11 cellular contexts compared by ENCODE assay signal in the genomic region with DNA sequence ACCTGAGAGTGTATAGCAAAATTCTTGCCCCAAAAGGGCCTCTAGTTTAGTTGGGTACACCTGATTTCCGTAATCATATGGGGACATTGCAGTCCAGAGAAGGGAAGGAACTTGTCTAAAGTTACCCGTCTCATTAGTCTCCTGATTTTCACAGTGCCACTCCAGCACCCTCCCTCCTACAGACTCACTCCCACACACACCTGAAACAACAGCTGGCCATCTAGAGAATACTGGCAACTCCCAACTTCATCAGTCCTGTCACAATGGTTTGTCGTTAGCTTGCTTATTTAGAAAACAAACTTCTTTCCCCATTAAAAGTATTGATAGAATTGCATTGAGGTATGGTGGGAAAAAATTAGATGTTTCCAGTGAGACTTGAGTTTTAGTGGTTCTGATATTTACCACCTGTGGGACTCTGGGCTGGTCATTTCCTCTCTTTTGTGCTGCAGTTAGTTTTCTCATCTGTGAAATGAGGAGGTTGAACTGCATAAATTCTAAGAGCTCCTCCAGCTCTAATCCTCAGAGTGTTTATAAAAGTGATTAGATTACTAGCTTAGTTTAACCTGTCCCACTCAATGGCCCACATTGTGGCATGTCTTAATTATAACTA. TPM values are rescaled to one million over a fixed set of nuclear protein-coding genes. Genes with fewer than 3 reads are reported as not detected.
DNase-seq lines count a peak whose midpoint lies in the region; ATAC-seq and TF ChIP-seq lines count a peak whose summit lies in the region.
"Had no signal": no experiment of that assay in that cellular context is flagged by ENCODE, and none has a peak within 500 bp of the region (broad histone marks: within the 10 kb centered on the region; RNA-seq: fewer than 3 reads in every experiment).

No MANE protein-coding gene starts in this region.

- ATAC-seq in heart left ventricle (no peak), Right ventricle myocardium superior (ENCODE audit: poor library complexity) (no peak), esophagus mucosa (no peak), HG02759 (IDR thresholded peaks at IDR 0.05; ENCODE audit: unreplicated experiment) (no peak)

- H3K9me3 ChIP-seq in heart left ventricle (peaks cover 0 to 7% (median 0%) of the 10 kb centered on the region in 12 donors), mucosa of stomach (ENCODE audit: control insufficient read depth, low read length) (no peaks in the 10 kb centered on the region), thyroid gland (no peaks in the 10 kb centered on the region)

- H3K27me3 ChIP-seq in heart left ventricle (no peaks in the 10 kb centered on the region), mucosa of stomach (ENCODE audit: control insufficient read depth, insufficient read depth, low read length) (no peaks in the 10 kb centered on the region), thyroid gland (no peaks in the 10 kb centered on the region)

- intact Hi-C loops in heart left ventricle (cut with DNase I) (loop anchor here in 1 of 10 donors (10.0 kb wide), 1 partner anchor 84 kb away; no protein-coding TSS in a partner anchor), Right ventricle myocardium superior (cut with DNase I) (no loop called here), thyroid gland (cut with DNase I) (no loop called here)

- peak overlapping the region; percentile 79 for H3K9ac ChIP-seq in mucosa of stomach (ENCODE audit: low read length)

- H3K4me1 ChIP-seq in heart left ventricle = peaks cover 0 to 26% (median 2%) of the 10 kb centered on the region in 12 donors
- peaks cover 23% of the 10 kb centered on the region for H3K4me1 ChIP-seq in mucosa of stomach (ENCODE audit: control insufficient read depth, insufficient read depth, low read length)
- H3K4me1 ChIP-seq in thyroid gland = peaks cover 0 to 26% of the 10 kb centered on the region in 2 donors

- DNase-seq in heart left ventricle (no peak), Right ventricle myocardium superior (no peak), coronary artery (ENCODE audit: low spot score) (no peak), thyroid gland (peak in 1 of 2 donors; percentile 16), cerebellum (ENCODE audit: low spot score) (no peak)
- DNase-seq: activated T-cell treated with anti-CD3 and anti-CD28 coated beads, Interleukin-2, amount 50 U/mL, for 1 hour; DMS153; NCI-H2029 had no signal

- H3K36me3 ChIP-seq in heart left ventricle (no peaks in the 10 kb centered on the region), mucosa of stomach (ENCODE audit: control insufficient read depth, insufficient read depth, low read length) (no peaks in the 10 kb centered on the region), thyroid gland (no peaks in the 10 kb centered on the region)

- no peak for TF ChIP-seq POLR2A in heart left ventricle (IDR thresholded peaks at IDR 0.05)
- no peak for TF ChIP-seq POLR2A in thyroid gland (IDR thresholded peaks at IDR 0.05)

- TF ChIP-seq CTCF in heart left ventricle (IDR thresholded peaks at IDR 0.05) (no peak), coronary artery (IDR thresholded peaks at IDR 0.05) (no peak), thyroid gland (IDR thresholded peaks at IDR 0.05) (no peak)

- H3K4me3 ChIP-seq in heart left ventricle (peak overlapping the region in 8 of 12 donors; percentile 63 to 91 (median 72)), coronary artery (peak overlapping the region; percentile 79), mucosa of stomach (ENCODE audit: low read length) (peak overlapping the region; percentile 14), thyroid gland (replicated peaks in 1 of 3) (no peak overlapping the region)

- WGBS in heart left ventricle, 4 donors = 66 to 81% (median 75%) methylated on average over 3 of the region's 3 CpGs
- 50 to 53% methylated on average over 3 of the region's 3 CpGs for WGBS in thyroid gland, 2 donors

- H3K27ac ChIP-seq in heart left ventricle (peak overlapping the region in 5 of 12 donors; percentile 90 to 96 (median 91)), coronary artery (peak overlapping the region; percentile 89 to 96), thyroid gland (peak overlapping the region in 2 of 3 donors; percentile 88 to 93)

RNA-seq across cellular contexts. Expression of gene IL13RA1, which starts 1.7 kb away (rescaled TPM):
- total RNA-seq in heart left ventricle (10 to 100 TPM; 10.6 to 44.7 (median 18.9) TPM), Right ventricle myocardium superior (16.8 TPM), thyroid gland (10 to 100 TPM; 40.0 to 71.4 (median 46.8) TPM), esophagus mucosa (82.2 TPM), cerebellum (6.7 TPM)
- polyA plus RNA-seq in heart left ventricle = 10 to 100 TPM in 1 of 2 donors, 1 to 10 TPM in 1; 5.8 to 16.8 TPM

Comparison
In these comparisons a context has a peak if more than half of its experiments do, and no peak if none do; other contexts are left out.
1. H3K4me3 ChIP-seq: peak in heart left ventricle (8 of 12), coronary artery (single experiment) and mucosa of stomach (single experiment); none in thyroid gland (0 of 3).